22 cellular contexts compared by ENCODE assay signal in the genomic region with DNA sequence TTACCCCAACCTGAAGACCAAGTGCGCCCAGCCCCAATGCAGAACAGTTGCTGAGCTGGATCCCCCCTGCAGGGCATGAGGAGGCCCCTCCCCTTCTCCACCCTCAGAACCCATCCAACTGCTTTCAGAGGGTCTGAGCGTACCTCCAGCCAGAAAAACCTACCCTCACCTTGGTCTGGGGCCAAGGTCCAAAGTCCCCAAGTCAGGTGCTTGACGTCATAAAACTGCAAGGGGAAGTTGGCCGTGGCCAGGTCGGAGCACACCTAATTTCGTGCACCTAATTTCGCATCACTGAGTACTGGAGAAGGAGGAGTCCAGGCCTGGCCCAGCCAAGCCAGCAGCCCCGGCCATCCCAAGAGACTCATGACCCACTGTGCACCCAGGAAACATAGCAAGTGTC.
DNase-seq lines count a peak whose midpoint lies in the region; ATAC-seq and TF ChIP-seq lines count a peak whose summit lies in the region.
"Had no signal": no experiment of that assay in that cellular context is flagged by ENCODE, and none has a peak within 500 bp of the region (broad histone marks: within the 10 kb centered on the region; RNA-seq: fewer than 3 reads in every experiment).

No MANE protein-coding gene starts in this region.

- intact Hi-C loops in Right ventricle myocardium superior (cut with DNase I): no loop called here
- intact Hi-C loops in right cardiac atrium (cut with DNase I): no loop called here
- intact Hi-C loops in left colon (cut with DNase I, micrococcal nuclease): no loop called here

- no peaks in the 10 kb centered on the region for H4K20me1 ChIP-seq in osteoblast (ENCODE audit: insufficient read depth, low read length)

- H3K27me3 ChIP-seq in right cardiac atrium (ENCODE audit: control insufficient read depth, insufficient read depth) (no peaks in the 10 kb centered on the region), osteoblast (ENCODE audit: insufficient read depth, low read length) (no peaks in the 10 kb centered on the region)
- H3K27me3 ChIP-seq: SJCRH30 had no signal

- 81% methylated on average over 8 of the region's 8 CpGs for WGBS in right cardiac atrium

- H3K9me3 ChIP-seq in right cardiac atrium (ENCODE audit: control insufficient read depth, low read length): no peaks in the 10 kb centered on the region
- no peaks in the 10 kb centered on the region for H3K9me3 ChIP-seq in osteoblast (ENCODE audit: low read depth, low read length)
- H3K9me3 ChIP-seq: SJCRH30 had no signal

- no peak overlapping the region for H3K4me3 ChIP-seq in right cardiac atrium (ENCODE audit: low read length)
- no peak overlapping the region for H3K4me3 ChIP-seq in osteoblast (ENCODE audit: insufficient read depth, low read length)
- H3K4me3 ChIP-seq: GM12878, SJCRH30 had no signal

- H3K4me2 ChIP-seq in osteoblast (ENCODE audit: insufficient read depth, low read length): no peak overlapping the region
- H3K4me2 ChIP-seq: KMS-11 had no signal

- no peak overlapping the region for H2AFZ ChIP-seq in osteoblast (ENCODE audit: low read length)

- peak; percentile 9 for DNase-seq in Right ventricle myocardium superior
- no peak for DNase-seq in right cardiac atrium
- peak in 1 of 2 donors; percentile 47 for DNase-seq in left colon
- DNase-seq in osteoblast (ENCODE audit: insufficient read length, low spot score, missing footprints): peak; percentile 44
- no peak for DNase-seq in hippocampal formation (lab: John Stamatoyannopoulos, UW)
- DNase-seq in MV-4-11 (lab: John Stamatoyannopoulos, UW): no peak
- DNase-seq in iPS-NIHi11 (ENCODE audit: low spot score): no peak
- DNase-seq: DMS79, EL, GDM1, HCEC 1CT, NCI-H1092, NCI-H1436, NCI-H187, NCI-H2081 treated with DMSO at 0.1 percent for 48 hours, NCI-H2171 treated with DMSO at 0.1 percent for 48 hours, NCI-H345, NCI-H510A treated with DMSO at 0.1 percent for 48 hours, SJCRH30 had no signal

- ATAC-seq in Right ventricle myocardium superior (ENCODE audit: poor library complexity) (no peak), right cardiac atrium (no peak), left colon (peak; percentile 82)
- ATAC-seq: GM12878, SK-N-SH treated with all-trans-retinoic acid at 6 μM for 48 hours had no signal

- no peak overlapping the region for H3K27ac ChIP-seq in right cardiac atrium (ENCODE audit: low read length)
- no peak overlapping the region for H3K27ac ChIP-seq in osteoblast (ENCODE audit: low read depth, low read length)
- H3K27ac ChIP-seq: KMS-11, SJCRH30 had no signal

- TF ChIP-seq CTCF in osteoblast (IDR thresholded peaks at IDR 0.05; ENCODE audit: extremely low read depth, low read depth, low read length): no peak

- no peaks in the 10 kb centered on the region for H3K79me2 ChIP-seq in osteoblast (ENCODE audit: insufficient read depth, low read length)

- no peaks in the 10 kb centered on the region for H3K4me1 ChIP-seq in right cardiac atrium (ENCODE audit: control insufficient read depth, insufficient read depth, low read length)
- no peaks in the 10 kb centered on the region for H3K4me1 ChIP-seq in osteoblast (ENCODE audit: insufficient read depth, low read length)
- H3K4me1 ChIP-seq: SJCRH30 had no signal

- no peaks in the 10 kb centered on the region for H3K36me3 ChIP-seq in osteoblast (ENCODE audit: insufficient read depth, low read length)
- H3K36me3 ChIP-seq: SJCRH30 had no signal

Comparison
In these comparisons a context has a peak if more than half of its experiments do, and no peak if none do; other contexts are left out.
1. DNase-seq: peak in Right ventricle myocardium superior (single experiment) and osteoblast (single experiment); none in right cardiac atrium (0 of 3), hippocampal formation (0 of 2), MV-4-11 (single experiment) and iPS-NIHi11 (single experiment).